ENCODE assay signal across 23 cellular contexts in genomic region chr2:141271346-141271745, GRCh38.
"Had no signal": no experiment of that assay in that cellular context is flagged by ENCODE, and none has a peak within 500 bp of the region (broad histone marks: within the 10 kb centered on the region; RNA-seq: fewer than 3 reads in every experiment).

No MANE protein-coding gene starts in this region.

- DNase-seq: activated CD4-positive, alpha-beta T cell treated with anti-CD3 and anti-CD28 coated beads, Interleukin-2, amount 10 ng/mL, durations not matched to agents 7 days and 5 days; activated CD8-positive, alpha-beta T cell treated with anti-CD3 and anti-CD28 coated beads, Interleukin-2, amount 10 ng/mL, durations not matched to agents 7 days and 5 days; activated naive CD4-positive, alpha-beta T cell treated with anti-CD3 and anti-CD28 coated beads, Interleukin-2, amount 10 ng/mL, durations not matched to agents 7 days and 5 days; activated naive CD8-positive, alpha-beta T cell treated with anti-CD3 and anti-CD28 coated beads, Interleukin-2, amount 50 U/mL, for 24 hours; activated T-cell treated with anti-CD3 and anti-CD28 coated beads, Interleukin-2, amount 50 U/mL, for 24 hours; effector CD8-positive, alpha-beta T cell; islet precursor cell; left colon; occipital lobe; posterior cingulate gyrus; stimulated activated CD4-positive, alpha-beta T cell treated with anti-CD3 and anti-CD28 coated beads, Interleukin-15, amount 100 ng/mL, for 24 hours; stimulated activated CD4-positive, alpha-beta T cell treated with anti-CD3 and anti-CD28 coated beads, Interleukin-2, amount 100 ng/mL, for 48 hours; stimulated activated naive CD8-positive, alpha-beta T cell treated with anti-CD3 and anti-CD28 coated beads, Interleukin-15, amount 100 ng/mL, for 72 hours; T1000; transverse colon; uterus had no signal

- H3K36me3 ChIP-seq: ascending aorta, breast epithelium, suprapubic skin, transverse colon, uterus had no signal

- H3K9me3 ChIP-seq: ascending aorta, uterus had no signal

- H3K79me2 ChIP-seq: hepatocyte had no signal

- H3K27ac ChIP-seq: ascending aorta, breast epithelium, hepatocyte, suprapubic skin, transverse colon, uterus had no signal

- H3K4me1 ChIP-seq: ascending aorta, breast epithelium, suprapubic skin, transverse colon, uterus had no signal

- H3K27me3 ChIP-seq: ascending aorta, breast epithelium, hepatocyte, suprapubic skin, transverse colon, uterus had no signal

- H3K4me3 ChIP-seq: ascending aorta, breast epithelium, hepatocyte, lung, suprapubic skin, transverse colon, uterus had no signal

- ATAC-seq: activated CD4-positive, CD25-positive, alpha-beta regulatory T cell treated with anti-CD3 and anti-CD28 coated beads, Interleukin-2, amount 50 U/mL, for 24 hours; activated CD8-positive, alpha-beta T cell treated with anti-CD3 and anti-CD28 coated beads, Interleukin-2, amount 10 ng/mL, durations not matched to agents 7 days and 5 days; activated naive CD8-positive, alpha-beta T cell treated with anti-CD3 and anti-CD28 coated beads, Interleukin-2, amount 50 U/mL, for 24 hours; esophagus mucosa; left colon; stimulated activated naive CD8-positive, alpha-beta T cell treated with anti-CD3 and anti-CD28 coated beads, Interleukin-15, amount 100 ng/mL, for 72 hours had no signal

- H2AFZ ChIP-seq: hepatocyte had no signal

- H3K4me2 ChIP-seq: hepatocyte had no signal
